ENCODE assay signal across 11 cellular contexts in genomic region chr5:102959055-102959454, GRCh38.
DNase-seq lines count a peak whose midpoint lies in the region; ATAC-seq, FAIRE-seq and TF ChIP-seq lines count a peak whose summit lies in the region.
"Had no signal": no experiment of that assay in that cellular context is flagged by ENCODE, and none has a peak within 500 bp of the region (broad histone marks: within the 10 kb centered on the region; RNA-seq: fewer than 3 reads in every experiment).

No MANE protein-coding gene starts in this region.

- H3K36me3 ChIP-seq in ACC112 (ENCODE audit: insufficient read depth, low read length) (no peaks in the 10 kb centered on the region; the same call in 1 of the 2 replicates), SK-N-SH (replicated peaks in 1 of 2; ENCODE audit: control insufficient read depth in 1 of 2, insufficient read depth in 2 of 2, low read length in 1 of 2) (peaks cover 50 to 68% of the 10 kb centered on the region in 2 experiments)
- H3K36me3 ChIP-seq: transverse colon had no signal

- WGBS in SK-N-SH (ENCODE audit: low lambda C conversion rate), result 11% methylated on average over 1 of the region's 1 CpG

- no peak for TF ChIP-seq RAD21 in SK-N-SH (IDR thresholded peaks at IDR 0.05; ENCODE audit: low read length)

- peak overlapping the region; percentile 20; the same call in 1 of the 2 replicates for H3K4me3 ChIP-seq in ACC112 (ENCODE audit: low read depth, low read length)
- no peak overlapping the region for H3K4me3 ChIP-seq in SK-N-SH (ENCODE audit: low read depth in 2 of 2, low read length in 1 of 2)
- H3K4me3 ChIP-seq: transverse colon had no signal

- no peaks in the 10 kb centered on the region for H4K20me1 ChIP-seq in SK-N-SH (ENCODE audit: insufficient read depth)

- H3K27ac ChIP-seq in ACC112 (ENCODE audit: low read depth, low read length) (peak overlapping the region; percentile 99), SK-N-SH (ENCODE audit: low read depth in 2 of 2, low read length in 1 of 2) (peak overlapping the region; percentile 73 to 99; a peak in 3 of 4 replicates)
- H3K27ac ChIP-seq: transverse colon had no signal

- peak in 1 of 2 experiments; percentile 95; a peak in 2 of 4 replicates for TF ChIP-seq EP300 in SK-N-SH (IDR thresholded peaks at IDR 0.05; ENCODE audit: borderline replicate concordance in 1 of 2, low read depth in 1 of 2, low read length in 1 of 2)

- TF ChIP-seq POLR2A in H54 (IDR thresholded peaks at IDR 0.05; ENCODE audit: low read depth, low read length), result no peak

- H3K79me2 ChIP-seq in ACC112 (ENCODE audit: control insufficient read depth, insufficient read depth, low read length, unreplicated experiment), result no peaks in the 10 kb centered on the region
- no peaks in the 10 kb centered on the region; the same call in none of the 2 replicates for H3K79me2 ChIP-seq in SK-N-SH (ENCODE audit: insufficient read depth)

- H3K9ac ChIP-seq in SK-N-SH, result peak overlapping the region; percentile 72; the same call in 1 of the 2 replicates

- POLR2A ChIA-PET in SK-N-SH (lab: Yijun Ruan, JAX), result no interaction called here

- TF ChIP-seq CTCF in SK-N-SH (IDR thresholded peaks at IDR 0.05), result no peak

- DNase-seq in H54 (ENCODE audit: insufficient read length, low spot score), result peak; percentile 1
- no peak for DNase-seq in SK-N-SH
- peak; percentile 81 for DNase-seq in glomerular endothelial cell (ENCODE audit: extremely low read depth, low read depth, low spot score)
- DNase-seq in HT-29 (ENCODE audit: low spot score), result no peak
- DNase-seq in NCI-H526 treated with DMSO at 0.1 percent for 48 hours (lab: John Stamatoyannopoulos, UW), result no peak
- no peak for DNase-seq in medulla oblongata (ENCODE audit: extremely low spot score)
- DNase-seq: DND-41, transverse colon had no signal

- FAIRE-seq in H54 (lab: Jason Lieb, UNC), result peak; percentile 98

- H2AFZ ChIP-seq in ACC112 (ENCODE audit: low read length, unreplicated experiment) (no peak overlapping the region), SK-N-SH (ENCODE audit: low read depth) (no peak overlapping the region)

- no peak for ATAC-seq in GM21381 (IDR thresholded peaks at IDR 0.05; ENCODE audit: unreplicated experiment)
- ATAC-seq: activated naive CD4-positive, alpha-beta T cell treated with anti-CD3 and anti-CD28 coated beads, Interleukin-2, amount 50 U/mL, for 72 hours had no signal

- H3K4me2 ChIP-seq in SK-N-SH, result peak overlapping the region; percentile 55; the same call in 1 of the 2 replicates

- H3F3A ChIP-seq in SK-N-SH (replicated peaks; ENCODE audit: insufficient read depth), result peaks cover 30% of the 10 kb centered on the region

- H3K27me3 ChIP-seq in ACC112 (ENCODE audit: insufficient read depth, low read length) (no peaks in the 10 kb centered on the region), SK-N-SH (ENCODE audit: insufficient read depth) (no peaks in the 10 kb centered on the region)
- H3K27me3 ChIP-seq: transverse colon had no signal

- H3K4me1 ChIP-seq in ACC112 (ENCODE audit: control insufficient read depth, insufficient read depth, low read length, unreplicated experiment) (peaks cover 31% of the 10 kb centered on the region), SK-N-SH (ENCODE audit: control insufficient read depth in 1 of 2, insufficient read depth in 2 of 2, low read depth in 1 of 2, low read length in 1 of 2) (peaks cover 0 to 26% of the 10 kb centered on the region in 2 experiments; a peak in 3 of 4 replicates)

- H3K9me2 ChIP-seq in SK-N-SH, result no peaks in the 10 kb centered on the region

- no peaks in the 10 kb centered on the region for H3K9me3 ChIP-seq in SK-N-SH
- H3K9me3 ChIP-seq: transverse colon had no signal

- CTCF ChIA-PET in SK-N-SH (lab: Yijun Ruan, JAX), result interaction anchor here (0.7 to 1.0 kb wide), 3 partner anchors 11 to 278 kb away, joined by 3 to 5 read pairs (median 3); no protein-coding TSS in a partner anchor

TF ChIP-seq in SK-N-SH, 30 proteins besides CTCF, POLR2A, EP300 and RAD21 (continues in another document):
- no peak for TF ChIP-seq GABPA (IDR thresholded peaks at IDR 0.05; ENCODE audit: low read depth)
- peak; percentile 74; the same call in 1 of the 2 replicates for TF ChIP-seq POLR2AphosphoS5 (IDR thresholded peaks at IDR 0.05; ENCODE audit: low read depth, low read length)
- TF ChIP-seq RFX5 (IDR thresholded peaks at IDR 0.05; ENCODE audit: low read length), result no peak
- TF ChIP-seq FOSL2 (IDR thresholded peaks at IDR 0.05; ENCODE audit: borderline replicate concordance, low read depth), result peak; percentile 95
- TF ChIP-seq MEF2A (IDR thresholded peaks at IDR 0.05; ENCODE audit: borderline replicate concordance, low read depth), result peak; percentile 99
- TF ChIP-seq USF2 (IDR thresholded peaks at IDR 0.05; ENCODE audit: borderline replicate concordance, low read depth, low read length), result no peak
- TF ChIP-seq NFIC (IDR thresholded peaks at IDR 0.05; ENCODE audit: borderline replicate concordance), result peak; percentile 88
- TF ChIP-seq TEAD4 (IDR thresholded peaks at IDR 0.05; ENCODE audit: borderline replicate concordance, insufficient read depth), result peak; percentile 87
- TF ChIP-seq RXRA (IDR thresholded peaks at IDR 0.05; ENCODE audit: borderline replicate concordance, low read depth), result peak; percentile 82; the same call in 1 of the 2 replicates
- peak; percentile 93 for TF ChIP-seq JUND (IDR thresholded peaks at IDR 0.05)
- TF ChIP-seq TAF1 (IDR thresholded peaks at IDR 0.05; ENCODE audit: borderline replicate concordance, low read depth, low read length), result 0 out of 2 replicates have a peak, but pooled peaks have one; percentile 36
- TF ChIP-seq EZH2phosphoT487 (IDR thresholded peaks at IDR 0.05; ENCODE audit: borderline replicate concordance, low read depth), result no peak
- TF ChIP-seq YY1 (IDR thresholded peaks at IDR 0.05; ENCODE audit: low read depth), result 0 out of 2 replicates have a peak, but pooled peaks have one; percentile 18
- no peak for TF ChIP-seq CHD2 (IDR thresholded peaks at IDR 0.05; ENCODE audit: low read length, partially characterized antibody)
- TF ChIP-seq PBX3 (IDR thresholded peaks at IDR 0.05), result peak; percentile 89
- no peak for TF ChIP-seq REST (IDR thresholded peaks at IDR 0.05; ENCODE audit: low read depth, low read length)
- TF ChIP-seq RCOR1 (IDR thresholded peaks at IDR 0.05; ENCODE audit: low read length), result no peak
- TF ChIP-seq USF1 (IDR thresholded peaks at IDR 0.05; ENCODE audit: borderline replicate concordance, low read depth), result peak; percentile 33; the same call in 1 of the 2 replicates
- peak; percentile 49; the same call in 1 of the 2 replicates for TF ChIP-seq ELF1 (IDR thresholded peaks at IDR 0.05)
- TF ChIP-seq FOXM1 (IDR thresholded peaks at IDR 0.05; ENCODE audit: low read depth), result peak; percentile 70; the same call in 1 of the 2 replicates
- TF ChIP-seq MAX (IDR thresholded peaks at IDR 0.05; ENCODE audit: low read depth), result peak; percentile 41

Comparison
In these comparisons a context has a peak if more than half of its experiments do, and no peak if none do; other contexts are left out.
1. DNase-seq: peak in H54 (single experiment) and glomerular endothelial cell (single experiment); none in SK-N-SH (single experiment), HT-29 (single experiment), NCI-H526 treated with DMSO at 0.1 percent for 48 hours (single experiment) and medulla oblongata (single experiment).